Comparison of ENCODE assay signal across 22 cellular contexts in genomic region chr4:1518997-1519700, GRCh38.
DNase-seq lines count a peak whose midpoint lies in the region; ATAC-seq lines count a peak whose summit lies in the region.
"Had no signal": no experiment of that assay in that cellular context is flagged by ENCODE, and none has a peak within 500 bp of the region (broad histone marks: within the 10 kb centered on the region; RNA-seq: fewer than 3 reads in every experiment).

No MANE protein-coding gene starts in this region.

- no peaks in the 10 kb centered on the region for H3K27me3 ChIP-seq in aorta (ENCODE audit: control insufficient read depth in 1 of 2, insufficient read depth in 2 of 2, low read length in 1 of 2)

- intact Hi-C loops in posterior cingulate gyrus (cut with DNase I) (no loop called here), aorta (cut with DNase I) (no loop called here)

- H3K4me1 ChIP-seq in aorta (ENCODE audit: control insufficient read depth in 1 of 2, insufficient read depth in 2 of 2, low read length in 2 of 2), result no peaks in the 10 kb centered on the region

- no peaks in the 10 kb centered on the region for H3K36me3 Mint-ChIP-seq in activated naive CD8-positive, alpha-beta T cell treated with anti-CD3 and anti-CD28 coated beads, Interleukin-2, amount 50 U/mL, for 24 hours (ENCODE audit: low read depth)
- H3K36me3 Mint-ChIP-seq in activated naive CD8-positive, alpha-beta T cell treated with anti-CD3 and anti-CD28 coated beads for 36 hours, result no peaks in the 10 kb centered on the region
- no peaks in the 10 kb centered on the region for H3K36me3 Mint-ChIP-seq in immature natural killer cell
- H3K36me3 Mint-ChIP-seq: CD8-positive, alpha-beta memory T cell had no signal

- H3K4me3 Mint-ChIP-seq in activated naive CD8-positive, alpha-beta T cell treated with anti-CD3 and anti-CD28 coated beads, Interleukin-2, amount 50 U/mL, for 24 hours, result no peak overlapping the region
- no peak overlapping the region for H3K4me3 Mint-ChIP-seq in activated naive CD8-positive, alpha-beta T cell treated with anti-CD3 and anti-CD28 coated beads for 36 hours
- peak overlapping the region in 3 of 5 donors; percentile 18 to 53 (median 18) for H3K4me3 Mint-ChIP-seq in immature natural killer cell

- no peak overlapping the region for H3K4me3 ChIP-seq in aorta (ENCODE audit: low read length in 2 of 2)
- H3K4me3 ChIP-seq: PC-9 had no signal

- no peak overlapping the region for H3K27ac ChIP-seq in aorta (ENCODE audit: low read depth in 1 of 2, low read length in 2 of 2)
- H3K27ac ChIP-seq: KMS-11, PC-9 had no signal

- 71 to 87% methylated on average over 18 to 20 of the region's 20 CpGs for WGBS in aorta, 2 donors

- H3K4me1 Mint-ChIP-seq in activated naive CD8-positive, alpha-beta T cell treated with anti-CD3 and anti-CD28 coated beads, Interleukin-2, amount 50 U/mL, for 24 hours, result peaks cover 4% of the 10 kb centered on the region
- H3K4me1 Mint-ChIP-seq in activated naive CD8-positive, alpha-beta T cell treated with anti-CD3 and anti-CD28 coated beads for 36 hours, result peaks cover 4% of the 10 kb centered on the region
- H3K4me1 Mint-ChIP-seq in immature natural killer cell, result peaks cover 5 to 11% of the 10 kb centered on the region in 2 donors

- peak; percentile 6 for ATAC-seq in activated naive CD8-positive, alpha-beta T cell treated with anti-CD3 and anti-CD28 coated beads, Interleukin-2, amount 50 U/mL, for 24 hours
- ATAC-seq in aorta (ENCODE audit: low FRiP score) (no peak), GM18870 (IDR thresholded peaks at IDR 0.05; ENCODE audit: unreplicated experiment) (no peak), GM19463 (IDR thresholded peaks at IDR 0.05; ENCODE audit: unreplicated experiment) (no peak)

- H3K9me3 Mint-ChIP-seq in activated naive CD8-positive, alpha-beta T cell treated with anti-CD3 and anti-CD28 coated beads, Interleukin-2, amount 50 U/mL, for 24 hours, result no peaks in the 10 kb centered on the region
- H3K9me3 Mint-ChIP-seq in activated naive CD8-positive, alpha-beta T cell treated with anti-CD3 and anti-CD28 coated beads for 36 hours, result no peaks in the 10 kb centered on the region
- H3K9me3 Mint-ChIP-seq in immature natural killer cell, result no peaks in the 10 kb centered on the region
- H3K9me3 Mint-ChIP-seq: CD8-positive, alpha-beta memory T cell had no signal

- H3K27me3 Mint-ChIP-seq in activated naive CD8-positive, alpha-beta T cell treated with anti-CD3 and anti-CD28 coated beads, Interleukin-2, amount 50 U/mL, for 24 hours, result peaks cover 19% of the 10 kb centered on the region
- peaks cover 36% of the 10 kb centered on the region for H3K27me3 Mint-ChIP-seq in activated naive CD8-positive, alpha-beta T cell treated with anti-CD3 and anti-CD28 coated beads for 36 hours
- peaks cover 6 to 10% (median 7%) of the 10 kb centered on the region in 3 donors for H3K27me3 Mint-ChIP-seq in immature natural killer cell (ENCODE audit: low read depth in 3 of 3)

- H3K9me3 ChIP-seq in aorta (ENCODE audit: control insufficient read depth, low read length), result no peaks in the 10 kb centered on the region

- no peak for DNase-seq in activated naive CD8-positive, alpha-beta T cell treated with anti-CD3 and anti-CD28 coated beads, Interleukin-2, amount 50 U/mL, for 24 hours
- no peak for DNase-seq in activated naive CD8-positive, alpha-beta T cell treated with anti-CD3 and anti-CD28 coated beads for 36 hours
- DNase-seq in immature natural killer cell (no peak), posterior cingulate gyrus (peak in 6 of 10 donors; percentile 1 to 72 (median 34)), aorta (peak; percentile 36 to 63), CD1c-positive myeloid dendritic cell (ENCODE audit: extremely low spot score) (no peak)
- DNase-seq: 8988T, C1 segment of cervical spinal cord, IMR-90, NCI-H1092 treated with DMSO at 0.1 percent for 48 hours, NCI-H146, NCI-H2029, NCI-H226, NCI-H510A treated with DMSO at 0.1 percent for 48 hours, NCI-H748 treated with DMSO at 0.1 percent for 48 hours, PC-9, RPMI8226, SIG-M5 had no signal

- H3K36me3 ChIP-seq in aorta (ENCODE audit: control insufficient read depth in 1 of 2, insufficient read depth in 2 of 2, low read length in 1 of 2), result no peaks in the 10 kb centered on the region

- H3K27ac Mint-ChIP-seq in activated naive CD8-positive, alpha-beta T cell treated with anti-CD3 and anti-CD28 coated beads, Interleukin-2, amount 50 U/mL, for 24 hours, result no peak overlapping the region
- H3K27ac Mint-ChIP-seq in activated naive CD8-positive, alpha-beta T cell treated with anti-CD3 and anti-CD28 coated beads for 36 hours, result no peak overlapping the region
- H3K27ac Mint-ChIP-seq in immature natural killer cell, result no peak overlapping the region

Comparison
In these comparisons a context has a peak if more than half of its experiments do, and no peak if none do; other contexts are left out.
1. DNase-seq: peak in posterior cingulate gyrus (6 of 10) and aorta (2 of 2); none in activated naive CD8-positive, alpha-beta T cell treated with anti-CD3 and anti-CD28 coated beads, Interleukin-2, amount 50 U/mL, for 24 hours (single experiment), activated naive CD8-positive, alpha-beta T cell treated with anti-CD3 and anti-CD28 coated beads for 36 hours (single experiment), immature natural killer cell (0 of 3) and CD1c-positive myeloid dendritic cell (single experiment).
2. H3K4me3 Mint-ChIP-seq: peak in immature natural killer cell (3 of 5); none in activated naive CD8-positive, alpha-beta T cell treated with anti-CD3 and anti-CD28 coated beads, Interleukin-2, amount 50 U/mL, for 24 hours (single experiment) and activated naive CD8-positive, alpha-beta T cell treated with anti-CD3 and anti-CD28 coated beads for 36 hours (single experiment).